ENCODE assay signal across 16 cellular contexts in the genomic region with DNA sequence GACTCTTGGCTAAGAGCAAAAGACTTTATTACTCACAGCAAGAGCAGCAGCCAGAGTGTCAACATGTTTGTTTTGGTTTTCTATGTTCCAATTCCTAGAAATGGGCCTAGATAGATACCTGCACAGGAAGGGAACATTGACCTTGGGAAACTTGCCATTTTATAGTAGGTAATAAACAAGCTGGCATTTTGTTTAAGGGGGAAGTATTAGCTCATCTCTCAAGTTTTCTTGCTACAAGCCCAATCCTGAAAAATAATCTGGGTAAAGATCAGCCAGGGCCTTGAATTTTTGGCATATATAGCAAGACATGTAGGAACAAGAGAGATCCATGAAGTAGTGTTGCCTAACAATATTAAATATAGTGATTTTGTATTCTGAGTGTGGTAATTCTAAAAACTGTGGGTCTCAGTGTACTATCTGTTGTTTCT.
"Had no signal": no experiment of that assay in that cellular context is flagged by ENCODE, and none has a peak within 500 bp of the region (broad histone marks: within the 10 kb centered on the region; RNA-seq: fewer than 3 reads in every experiment).

No MANE protein-coding gene starts in this region.

- ATAC-seq: activated T-helper 17 cell treated with anti-CD3 and anti-CD28 coated beads, Interleukin-2, amount 50 U/mL, for 72 hours; SK-N-SH treated with all-trans-retinoic acid at 6 μM for 48 hours; stimulated activated naive B cell treated with anti-CD40 and anti-IgM and Interleukin-4, amounts not matched to agents 10 μg/mL and 1 μg/mL and 100 μg/mL, for 72 hours; upper lobe of right lung had no signal

- DNase-seq: activated B cell treated with CpG ODN at 0.5 μM for 24 hours; activated CD4-positive, alpha-beta memory T cell treated with anti-CD3 and anti-CD28 coated beads for 36 hours; activated CD4-positive, alpha-beta T cell treated with anti-CD3 and anti-CD28 coated beads for 4 hours; activated naive CD4-positive, alpha-beta T cell; activated naive CD8-positive, alpha-beta T cell treated with anti-CD3 and anti-CD28 coated beads, Interleukin-2, amount 10 ng/mL, durations not matched to agents 7 days and 5 days; activated T-cell treated with anti-CD3 and anti-CD28 coated beads, Interleukin-2, amount 50 U/mL, for 1 hour; anterior cingulate cortex; brain microvascular endothelial cell; occipital lobe; posterior cingulate gyrus; stimulated activated naive B cell treated with anti-CD40 and anti-IgM and Interleukin-4, amounts not matched to agents 10 μg/mL and 1 μg/mL and 100 μg/mL, for 72 hours; T-helper 1 cell; T-helper 9 cell; upper lobe of right lung had no signal
